Comparison of ENCODE assay signal across 8 cellular contexts in the genomic region with DNA sequence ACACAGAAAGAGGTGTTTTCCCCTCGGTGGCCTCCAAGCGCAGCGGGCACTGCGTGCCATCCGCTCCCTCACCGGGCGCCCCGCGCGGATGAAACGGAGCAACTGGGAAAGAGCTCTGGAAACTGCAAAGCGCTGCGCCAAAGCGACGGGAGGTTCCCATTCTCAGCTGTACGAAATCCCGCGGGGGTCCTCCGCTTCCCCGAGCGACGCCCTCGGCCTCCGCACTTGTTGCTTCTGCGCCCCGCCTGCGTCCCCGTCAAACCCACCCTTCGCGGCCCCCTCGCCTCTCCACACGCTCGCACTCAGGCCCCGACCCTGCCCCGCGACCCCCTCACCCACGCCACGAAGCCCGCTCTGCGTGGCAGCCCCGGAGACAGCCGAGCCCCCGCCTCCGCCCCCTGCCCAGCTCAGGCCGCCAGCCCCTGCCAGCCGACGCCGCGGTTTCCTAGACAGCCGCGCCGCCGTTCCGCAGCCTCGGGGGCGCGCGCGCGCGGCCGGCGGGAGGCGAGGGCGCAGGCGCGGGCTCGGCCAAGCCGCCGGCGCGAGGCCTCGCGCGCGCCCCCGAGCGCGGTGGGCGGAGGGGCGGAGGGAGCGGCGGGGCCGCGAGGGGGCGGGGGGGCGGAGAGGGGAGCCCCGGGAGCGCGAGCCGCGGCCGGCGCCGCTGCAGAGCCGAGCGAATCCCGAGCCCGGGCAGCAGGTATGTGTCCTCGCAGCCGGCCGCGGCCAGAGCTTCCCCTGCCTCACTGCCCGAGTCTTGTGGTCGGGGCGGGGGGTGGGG. TPM values are rescaled to one million over a fixed set of nuclear protein-coding genes. Genes with fewer than 3 reads are reported as not detected.
A peak's percentile ranks its signal among the peaks of the same experiment; 100 is the strongest.
DNase-seq lines count a peak whose midpoint lies in the region; ATAC-seq and TF ChIP-seq lines count a peak whose summit lies in the region.

Gene TMEM266, plus strand, starts transcription at position 666 of the 778 bp plus-strand sequence. CDS start 74,279 bp downstream, outside the sequence.

- peaks cover 0 to 25% (median 10%) of the 10 kb centered on the region in 3 donors for H3K4me1 ChIP-seq in gastroesophageal sphincter

- peak within 1 kb of the TSS in 2 of 3 experiments; percentile 18 to 85 for H3K27ac Mint-ChIP-seq in nephron

- TF ChIP-seq POLR2A in gastroesophageal sphincter (IDR thresholded peaks at IDR 0.05), result no peak

- peak within 1 kb of the TSS; percentile 42 to 63 for H3K4me3 ChIP-seq in gastroesophageal sphincter

- whole genome bisulfite sequencing in gastroesophageal sphincter (ENCODE audit: low coverage in 1 of 2), 2 donors, result 0% methylated on average over 2 of the region's 106 CpGs; no CpG with 5 or more reads in 1 of the 2 donors

- H3K27ac ChIP-seq in gastroesophageal sphincter, result no peak within 1 kb of the TSS

- no peak for TF ChIP-seq EP300 in gastroesophageal sphincter (IDR thresholded peaks at IDR 0.05)

- peak; percentile 74 for ATAC-seq in gastroesophageal sphincter
- no peak for ATAC-seq in HG03039 (IDR thresholded peaks at IDR 0.05; ENCODE audit: unreplicated experiment)
- no peak for ATAC-seq in HG03342 (IDR thresholded peaks at IDR 0.05; ENCODE audit: unreplicated experiment)

- H3K4me1 Mint-ChIP-seq in nephron, result peaks cover 6% of the 10 kb centered on the region

- H3K36me3 ChIP-seq in gastroesophageal sphincter, result no peaks in the 10 kb centered on the region

- DNase-seq in activated naive CD4-positive, alpha-beta T cell treated with Interleukin-2 at 50 U/mL for 16 hours, result peak; percentile 19
- no peak for DNase-seq in activated naive CD4-positive, alpha-beta T cell (lab: John Stamatoyannopoulos, UW)
- DNase-seq in NCI-H146 (lab: John Stamatoyannopoulos, UW), result peak; percentile 37
- DNase-seq in activated T-cell treated with anti-CD3 and anti-CD28 coated beads, Interleukin-2, amount 50 U/mL, for 48 hours, result peak; percentile 29 to 39

- H3K9me3 Mint-ChIP-seq in nephron, result no peaks in the 10 kb centered on the region

- H3K4me3 Mint-ChIP-seq in nephron, result peak within 1 kb of the TSS; percentile 86 to 90 (median 86)

- TF ChIP-seq CTCF in gastroesophageal sphincter (IDR thresholded peaks at IDR 0.05), result no peak
- peak in 1 of 3 experiments; percentile 13 for TF ChIP-seq CTCF in nephron (IDR thresholded peaks at IDR 0.05; ENCODE audit: unreplicated experiment in 3 of 3)

- peaks cover 59% of the 10 kb centered on the region for H3K27me3 Mint-ChIP-seq in nephron (ENCODE audit: low read depth)

- no peaks in the 10 kb centered on the region for H3K36me3 Mint-ChIP-seq in nephron (ENCODE audit: low read depth)

- no peaks in the 10 kb centered on the region for H3K9me3 ChIP-seq in gastroesophageal sphincter

- peaks cover 78% of the 10 kb centered on the region for H3K27me3 ChIP-seq in gastroesophageal sphincter

RNA-seq across cellular contexts. Expression of gene TMEM266, which starts in this region (rescaled TPM):
- under 1 TPM in 1 of 4 donors, not detected in 3; 0.77 TPM for total RNA-seq in gastroesophageal sphincter

Comparison
In these comparisons a context has a peak if more than half of its experiments do, and no peak if none do; other contexts are left out.
1. DNase-seq: peak in activated naive CD4-positive, alpha-beta T cell treated with Interleukin-2 at 50 U/mL for 16 hours (single experiment), NCI-H146 (single experiment) and activated T-cell treated with anti-CD3 and anti-CD28 coated beads, Interleukin-2, amount 50 U/mL, for 48 hours (2 of 2); none in activated naive CD4-positive, alpha-beta T cell (0 of 4).
2. Peak in ATAC-seq and H3K4me3 ChIP-seq in gastroesophageal sphincter; RNA of the gene not detected or under 1 TPM.